ENCODE assay signal across 8 cellular contexts in the genomic region with DNA sequence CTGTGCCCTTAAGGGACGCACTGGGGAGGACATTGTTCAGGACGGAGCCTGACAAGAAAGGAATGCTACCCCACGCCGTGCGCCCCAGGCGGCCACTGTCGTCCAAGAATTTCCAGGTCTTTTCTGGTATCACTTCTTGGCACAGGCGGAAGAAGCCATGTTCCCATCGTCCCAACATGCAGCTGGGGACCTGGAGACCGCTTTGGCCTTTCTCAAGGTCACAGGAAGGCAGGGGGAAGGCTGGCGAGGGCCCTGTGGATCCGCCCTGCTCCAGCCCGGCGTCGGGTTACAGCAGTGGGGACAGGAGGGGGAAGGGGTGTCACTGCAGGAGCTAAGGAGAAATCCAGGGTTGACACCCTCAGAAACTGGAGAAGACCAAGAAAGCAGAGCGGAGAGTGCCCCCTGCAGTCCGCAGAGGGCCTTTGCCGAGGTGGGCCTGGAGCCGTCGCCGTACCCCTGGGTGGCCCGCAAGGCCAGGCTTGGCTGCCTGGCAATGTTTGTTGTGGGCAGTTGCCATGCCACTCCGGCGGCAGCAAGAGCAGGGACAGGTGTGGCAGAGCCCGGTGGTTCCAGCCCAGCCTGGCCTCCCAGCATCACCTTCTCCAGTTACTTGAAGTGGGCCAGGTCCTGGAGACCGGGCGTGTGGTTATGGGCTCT.
A peak's percentile ranks its signal among the peaks of the same experiment; 100 is the strongest.
DNase-seq lines count a peak whose midpoint lies in the region; ATAC-seq and TF ChIP-seq lines count a peak whose summit lies in the region.

No MANE protein-coding gene starts in this region.

- H3K4me3 ChIP-seq in OCI-LY7 (ENCODE audit: low read depth, low read length, poor library complexity, severe bottlenecking) (no peak overlapping the region), suprapubic skin (no peak overlapping the region)

- H3K4me1 ChIP-seq in OCI-LY7 (ENCODE audit: insufficient read depth, low read length, poor library complexity, severe bottlenecking) (peaks cover 44% of the 10 kb centered on the region), suprapubic skin (peaks cover 8% of the 10 kb centered on the region)

- POLR2A ChIA-PET in OCI-LY7 (lab: Charles Lee), result interaction anchor here (0.5 to 1.6 kb wide), 4 partner anchors 17 to 189 kb away, joined by 3 to 6 read pairs (median 4); no protein-coding TSS in a partner anchor

- TF ChIP-seq POLR2A in suprapubic skin (IDR thresholded peaks at IDR 0.05), result no peak

- H3K36me3 ChIP-seq in OCI-LY7 (ENCODE audit: insufficient read depth, low read length), result peaks cover 18% of the 10 kb centered on the region; the same call in 1 of the 2 replicates
- H3K36me3 ChIP-seq in suprapubic skin, result no peaks in the 10 kb centered on the region

- no peak for TF ChIP-seq EP300 in suprapubic skin (IDR thresholded peaks at IDR 0.05)

- no peaks in the 10 kb centered on the region for H3K27me3 ChIP-seq in suprapubic skin

- intact Hi-C loops in OCI-LY7 (cut with micrococcal nuclease; ENCODE audit: unreplicated experiment) (loop anchor here (1.0 kb wide), 1 partner anchor 33 kb away; no protein-coding TSS in a partner anchor), left ventricle myocardium superior (cut with micrococcal nuclease) (no loop called here)

- H3K27ac ChIP-seq in OCI-LY7 (ENCODE audit: low read depth, low read length, poor library complexity, severe bottlenecking), result no peak overlapping the region
- no peak overlapping the region for H3K27ac ChIP-seq in suprapubic skin

- 69% methylated on average over 19 of the region's 27 CpGs for WGBS in suprapubic skin

- H3K79me2 ChIP-seq in OCI-LY7 (ENCODE audit: insufficient read depth, low read depth, low read length), result no peaks in the 10 kb centered on the region

- H3K4me2 ChIP-seq in OCI-LY7 (ENCODE audit: low read length), result no peak overlapping the region

- ATAC-seq in left ventricle myocardium superior (peak; percentile 65), GM19467 (IDR thresholded peaks at IDR 0.05; ENCODE audit: unreplicated experiment) (no peak), GM21360 (IDR thresholded peaks at IDR 0.05; ENCODE audit: unreplicated experiment) (no peak)

- H2AFZ ChIP-seq in OCI-LY7 (ENCODE audit: low read length), result no peak overlapping the region

- TF ChIP-seq CTCF in OCI-LY7 (conservative IDR thresholded peaks at IDR 0.05; ENCODE audit: low read length), result peak; percentile 81
- TF ChIP-seq CTCF in suprapubic skin (IDR thresholded peaks at IDR 0.05), result no peak

- H3K9me3 ChIP-seq in OCI-LY7 (ENCODE audit: low read length) (0 out of 2 replicates have a peak, but pooled peaks cover 2% of the 10 kb centered on the region), suprapubic skin (no peaks in the 10 kb centered on the region)

- no TSS peak for BruUV-seq in OCI-LY7 (replicated peaks; lab: Mats Ljungman, UMichigan)

- H4K20me1 ChIP-seq in OCI-LY7 (ENCODE audit: insufficient read depth, low read length), result no peaks in the 10 kb centered on the region

- DNase-seq in NCI-H526 (lab: John Stamatoyannopoulos, UW) (peak; percentile 20 to 68), NCI-H526 treated with DMSO at 0.1 percent for 48 hours (lab: John Stamatoyannopoulos, UW) (no peak), OCI-LY7 (ENCODE audit: low spot score) (peak; percentile 65), left ventricle myocardium superior (peak; percentile 50), suprapubic skin (ENCODE audit: low spot score in 2 of 2) (peak; percentile 55 to 71), midbrain (lab: John Stamatoyannopoulos, UW) (no peak)

- CTCF ChIA-PET in OCI-LY7 (lab: Charles Lee; ENCODE audit: unreplicated experiment), result interaction anchor here (1.0 to 1.3 kb wide), 3 partner anchors 20 to 31 kb away, joined by 3 to 9 read pairs (median 4); no protein-coding TSS in a partner anchor

- no peaks in the 10 kb centered on the region for H3K9me2 ChIP-seq in OCI-LY7 (ENCODE audit: insufficient read depth, low read length)

Comparison
In these comparisons a context has a peak if more than half of its experiments do, and no peak if none do; other contexts are left out.
1. DNase-seq: peak in NCI-H526 (2 of 2), OCI-LY7 (single experiment), left ventricle myocardium superior (single experiment) and suprapubic skin (2 of 2); none in NCI-H526 treated with DMSO at 0.1 percent for 48 hours (single experiment) and midbrain (single experiment).